Comparison of ENCODE assay signal across 40 cellular contexts in the genomic region with DNA sequence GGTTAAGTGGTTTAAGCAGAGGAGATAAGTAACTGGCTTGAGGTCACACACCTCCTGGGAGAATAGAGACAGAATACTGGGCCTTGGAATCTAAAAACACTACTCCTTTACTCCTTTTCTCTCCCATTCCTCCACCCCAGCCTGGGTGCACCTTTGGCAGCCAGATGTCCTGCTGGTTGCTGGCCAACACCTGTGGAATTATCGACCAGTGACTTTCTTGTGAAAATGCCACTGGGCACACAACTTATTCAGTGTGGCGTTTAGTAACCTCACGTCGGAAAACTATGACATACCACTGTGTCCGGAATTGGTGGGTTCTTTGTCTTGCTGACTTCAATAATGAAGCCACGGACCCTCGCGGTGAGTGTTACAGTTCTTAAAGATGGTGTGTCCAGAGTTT. TPM values are rescaled to one million over a fixed set of nuclear protein-coding genes. Genes with fewer than 3 reads are reported as not detected.
"Had no signal": no experiment of that assay in that cellular context is flagged by ENCODE, and none has a peak within 500 bp of the region (broad histone marks: within the 10 kb centered on the region; RNA-seq: fewer than 3 reads in every experiment).

No MANE protein-coding gene starts in this region.

- H3K4me1 Mint-ChIP-seq: activated naive CD4-positive, alpha-beta T cell treated with anti-CD3 and anti-CD28 coated beads, Interleukin-2, amount 10 ng/mL, durations not matched to agents 7 days and 5 days; activated naive CD4-positive, alpha-beta T cell treated with anti-CD3 and anti-CD28 coated beads, Interleukin-2, amount 50 U/mL, for 24 hours; activated naive CD8-positive, alpha-beta T cell treated with anti-CD3 and anti-CD28 coated beads for 36 hours; activated naive CD8-positive, alpha-beta T cell treated with anti-CD3 and anti-CD28 coated beads, Interleukin-2, amount 10 ng/mL, durations not matched to agents 7 days and 5 days; activated naive CD8-positive, alpha-beta T cell treated with anti-CD3 and anti-CD28 coated beads, Interleukin-2, amount 50 U/mL, for 24 hours; activated T-helper 17 cell treated with anti-CD3 and anti-CD28 coated beads, Interleukin-2, amount 50 U/mL, for 72 hours; central memory CD8-positive, alpha-beta T cell had no signal

- H3K27ac ChIP-seq: adrenal gland, ascending aorta, brain microvascular endothelial cell, breast epithelium, cardiac muscle cell had no signal

- ATAC-seq: activated naive CD4-positive, alpha-beta T cell treated with anti-CD3 and anti-CD28 coated beads, Interleukin-2, amount 50 U/mL, for 72 hours; activated naive CD8-positive, alpha-beta T cell treated with anti-CD3 and anti-CD28 coated beads, Interleukin-2, amount 50 U/mL, for 24 hours; activated T-cell treated with anti-CD3 and anti-CD28 coated beads, Interleukin-2, amount 50 U/mL, for 4 hours; activated T-cell treated with anti-CD3 and anti-CD28 coated beads, Interleukin-2, amount 50 U/mL, for 72 hours; activated T-helper 17 cell treated with anti-CD3 and anti-CD28 coated beads, Interleukin-2, amount 50 U/mL, for 72 hours had no signal

- FAIRE-seq: astrocyte, bronchial epithelial cell had no signal

- H3K36me3 Mint-ChIP-seq: activated naive CD4-positive, alpha-beta T cell treated with anti-CD3 and anti-CD28 coated beads, Interleukin-2, amount 10 ng/mL, durations not matched to agents 7 days and 5 days; activated naive CD4-positive, alpha-beta T cell treated with anti-CD3 and anti-CD28 coated beads, Interleukin-2, amount 50 U/mL, for 24 hours; activated naive CD4-positive, alpha-beta T cell treated with anti-CD3 and anti-CD28 coated beads, Interleukin-2, amount 50 U/mL, for 72 hours; activated naive CD8-positive, alpha-beta T cell; activated naive CD8-positive, alpha-beta T cell treated with anti-CD3 and anti-CD28 coated beads for 36 hours; activated naive CD8-positive, alpha-beta T cell treated with anti-CD3 and anti-CD28 coated beads, Interleukin-2, amount 10 ng/mL, durations not matched to agents 7 days and 5 days; brain had no signal

- H3K27ac Mint-ChIP-seq: activated naive CD4-positive, alpha-beta T cell treated with anti-CD3 and anti-CD28 coated beads for 36 hours; activated naive CD4-positive, alpha-beta T cell treated with anti-CD3 and anti-CD28 coated beads, Interleukin-2, amount 10 ng/mL, durations not matched to agents 7 days and 5 days; activated naive CD4-positive, alpha-beta T cell treated with anti-CD3 and anti-CD28 coated beads, Interleukin-2, amount 50 U/mL, for 24 hours; activated naive CD4-positive, alpha-beta T cell treated with anti-CD3 and anti-CD28 coated beads, Interleukin-2, amount 50 U/mL, for 72 hours; activated naive CD8-positive, alpha-beta T cell; activated naive CD8-positive, alpha-beta T cell treated with anti-CD3 and anti-CD28 coated beads for 36 hours; activated naive CD8-positive, alpha-beta T cell treated with anti-CD3 and anti-CD28 coated beads, Interleukin-2, amount 10 ng/mL, durations not matched to agents 7 days and 5 days; activated naive CD8-positive, alpha-beta T cell treated with anti-CD3 and anti-CD28 coated beads, Interleukin-2, amount 50 U/mL, for 24 hours; activated T-cell treated with anti-CD3 and anti-CD28 coated beads, Interleukin-2, amount 50 U/mL, for 24 hours; activated T-cell treated with anti-CD3 and anti-CD28 coated beads, Interleukin-2, amount 50 U/mL, for 72 hours; activated T-helper 1 cell treated with anti-CD3 and anti-CD28 coated beads, Interleukin-12 subunit alpha, Interleukin-12 subunit beta, Interleukin-2, Interleukin-4 antibody, amounts not matched to agents 30 ng/mL and 10 ng/mL and 1 ng/mL, durations not matched to agents 14 hours and 24 hours and 36 hours; activated T-helper 17 cell treated with anti-CD3 and anti-CD28 coated beads, Interleukin-2, amount 50 U/mL, for 72 hours; activated T-helper 2 cell treated with anti-CD3 and anti-CD28 coated beads, Interferon-gamma antibody, Interleukin-2, Interleukin-4, amounts not matched to agents 10 μg/mL and 5 μg/mL and 100 μg/mL, durations not matched to agents 14 hours and 24 hours and 36 hours; brain had no signal

- H3K27me3 ChIP-seq: adrenal gland, ascending aorta, brain microvascular endothelial cell, breast epithelium, cardiac muscle cell had no signal

- H3K9me3 ChIP-seq: adrenal gland, ascending aorta, breast epithelium had no signal

- H3K27me3 Mint-ChIP-seq: activated naive CD4-positive, alpha-beta T cell treated with anti-CD3 and anti-CD28 coated beads, Interleukin-2, amount 10 ng/mL, durations not matched to agents 7 days and 5 days; activated naive CD4-positive, alpha-beta T cell treated with anti-CD3 and anti-CD28 coated beads, Interleukin-2, amount 50 U/mL, for 24 hours; activated naive CD8-positive, alpha-beta T cell; activated naive CD8-positive, alpha-beta T cell treated with anti-CD3 and anti-CD28 coated beads for 36 hours; activated naive CD8-positive, alpha-beta T cell treated with anti-CD3 and anti-CD28 coated beads, Interleukin-2, amount 10 ng/mL, durations not matched to agents 7 days and 5 days; activated naive CD8-positive, alpha-beta T cell treated with anti-CD3 and anti-CD28 coated beads, Interleukin-2, amount 50 U/mL, for 24 hours; activated T-cell treated with anti-CD3 and anti-CD28 coated beads, Interleukin-2, amount 50 U/mL, for 24 hours; activated T-helper 17 cell treated with anti-CD3 and anti-CD28 coated beads, Interleukin-2, amount 50 U/mL, for 72 hours; brain; central memory CD8-positive, alpha-beta T cell had no signal

- H3K9me3 Mint-ChIP-seq: activated naive CD4-positive, alpha-beta T cell treated with anti-CD3 and anti-CD28 coated beads, Interleukin-2, amount 50 U/mL, for 24 hours; activated naive CD8-positive, alpha-beta T cell treated with anti-CD3 and anti-CD28 coated beads for 36 hours; activated naive CD8-positive, alpha-beta T cell treated with anti-CD3 and anti-CD28 coated beads, Interleukin-2, amount 10 ng/mL, durations not matched to agents 7 days and 5 days had no signal

- DNase-seq: activated effector memory CD4-positive, alpha-beta T cell treated with anti-CD3 and anti-CD28 coated beads, Interleukin-2, amount 50 U/mL, for 16 hours; activated effector memory CD4-positive, alpha-beta T cell treated with Interleukin-2 at 50 U/mL for 16 hours; activated gamma-delta T cell; activated gamma-delta T cell treated with Interleukin-2 at 50 U/mL for 16 hours; activated naive CD4-positive, alpha-beta T cell; activated naive CD4-positive, alpha-beta T cell treated with anti-CD3 and anti-CD28 coated beads for 36 hours; activated naive CD4-positive, alpha-beta T cell treated with anti-CD3 and anti-CD28 coated beads, Interleukin-2, amount 10 ng/mL, durations not matched to agents 7 days and 5 days; activated naive CD4-positive, alpha-beta T cell treated with anti-CD3 and anti-CD28 coated beads, Interleukin-2, amount 50 U/mL, for 16 hours; activated naive CD4-positive, alpha-beta T cell treated with Interleukin-2 at 50 U/mL for 16 hours; activated naive CD8-positive, alpha-beta T cell treated with anti-CD3 and anti-CD28 coated beads for 36 hours; activated naive CD8-positive, alpha-beta T cell treated with anti-CD3 and anti-CD28 coated beads, Interleukin-2, amount 10 ng/mL, durations not matched to agents 7 days and 5 days; activated naive CD8-positive, alpha-beta T cell treated with anti-CD3 and anti-CD28 coated beads, Interleukin-2, amount 50 U/mL, for 24 hours; activated T-cell treated with anti-CD3 and anti-CD28 coated beads, Interleukin-2, amount 50 U/mL, for 1 hour; activated T-cell treated with anti-CD3 and anti-CD28 coated beads, Interleukin-2, amount 50 U/mL, for 24 hours; activated T-cell treated with anti-CD3 and anti-CD28 coated beads, Interleukin-2, amount 50 U/mL, for 4 hours; activated T-cell treated with anti-CD3 and anti-CD28 coated beads, Interleukin-2, amount 50 U/mL, for 48 hours; activated T-cell treated with anti-CD3 and anti-CD28 coated beads, Interleukin-2, amount 50 U/mL, for 72 hours; adrenal gland; amniotic stem cell; amygdala; anterior cingulate cortex; aorta; brain microvascular endothelial cell; caudate nucleus; central memory CD4-positive, alpha-beta T cell; cerebellar nuclear complex had no signal

- H3K36me3 ChIP-seq: adrenal gland, ascending aorta, brain microvascular endothelial cell, breast epithelium, cardiac muscle cell had no signal

- H3K4me3 ChIP-seq: adrenal gland, ascending aorta, breast epithelium, cardiac muscle cell had no signal

- H3K4me3 Mint-ChIP-seq: activated naive CD4-positive, alpha-beta T cell treated with anti-CD3 and anti-CD28 coated beads for 36 hours; activated naive CD4-positive, alpha-beta T cell treated with anti-CD3 and anti-CD28 coated beads, Interleukin-2, amount 10 ng/mL, durations not matched to agents 7 days and 5 days; activated naive CD4-positive, alpha-beta T cell treated with anti-CD3 and anti-CD28 coated beads, Interleukin-2, amount 50 U/mL, for 24 hours; activated naive CD8-positive, alpha-beta T cell; activated naive CD8-positive, alpha-beta T cell treated with anti-CD3 and anti-CD28 coated beads for 36 hours; activated naive CD8-positive, alpha-beta T cell treated with anti-CD3 and anti-CD28 coated beads, Interleukin-2, amount 10 ng/mL, durations not matched to agents 7 days and 5 days; activated naive CD8-positive, alpha-beta T cell treated with anti-CD3 and anti-CD28 coated beads, Interleukin-2, amount 50 U/mL, for 24 hours; activated T-cell treated with anti-CD3 and anti-CD28 coated beads, Interleukin-2, amount 50 U/mL, for 24 hours; activated T-cell treated with anti-CD3 and anti-CD28 coated beads, Interleukin-2, amount 50 U/mL, for 4 hours; activated T-cell treated with anti-CD3 and anti-CD28 coated beads, Interleukin-2, amount 50 U/mL, for 72 hours; activated T-helper 1 cell treated with anti-CD3 and anti-CD28 coated beads, Interleukin-12 subunit alpha, Interleukin-12 subunit beta, Interleukin-2, Interleukin-4 antibody, amounts not matched to agents 30 ng/mL and 10 ng/mL and 1 ng/mL, durations not matched to agents 14 hours and 24 hours and 36 hours; activated T-helper 17 cell treated with anti-CD3 and anti-CD28 coated beads, Interleukin-2, amount 50 U/mL, for 72 hours; brain; central memory CD8-positive, alpha-beta T cell had no signal

- H3K4me1 ChIP-seq: ascending aorta had no signal

RNA-seq across cellular contexts. Expression of a gene that starts 26.4 kb away (rescaled TPM):
- total RNA-seq: activated naive CD4-positive, alpha-beta T cell treated with anti-CD3 and anti-CD28 coated beads for 36 hours; activated naive CD4-positive, alpha-beta T cell treated with anti-CD3 and anti-CD28 coated beads, Interleukin-2, amount 50 U/mL, for 72 hours; activated naive CD8-positive, alpha-beta T cell treated with anti-CD3 and anti-CD28 coated beads for 36 hours; activated naive CD8-positive, alpha-beta T cell treated with anti-CD3 and anti-CD28 coated beads, Interleukin-2, amount 10 ng/mL, durations not matched to agents 7 days and 5 days; activated T-cell treated with anti-CD3 and anti-CD28 coated beads, Interleukin-2, amount 50 U/mL, for 4 hours; activated T-cell treated with anti-CD3 and anti-CD28 coated beads, Interleukin-2, amount 50 U/mL, for 72 hours; activated T-helper 1 cell treated with anti-CD3 and anti-CD28 coated beads, Interleukin-12 subunit alpha, Interleukin-12 subunit beta, Interleukin-2, Interleukin-4 antibody, amounts not matched to agents 30 ng/mL and 10 ng/mL and 1 ng/mL, durations not matched to agents 14 hours and 24 hours and 36 hours; activated T-helper 17 cell treated with anti-CD3 and anti-CD28 coated beads, Interleukin-2, amount 50 U/mL, for 72 hours; activated T-helper 2 cell treated with anti-CD3 and anti-CD28 coated beads, Interferon-gamma antibody, Interleukin-2, Interleukin-4, amounts not matched to agents 10 μg/mL and 5 μg/mL and 100 μg/mL, durations not matched to agents 14 hours and 24 hours and 36 hours; ascending aorta; chondrocyte had no signal
- polyA plus RNA-seq: cardiac muscle cell had no signal

RNA-seq across cellular contexts. Expression of a gene that starts 30.2 kb away (rescaled TPM):
- total RNA-seq: activated naive CD4-positive, alpha-beta T cell treated with anti-CD3 and anti-CD28 coated beads for 36 hours; activated naive CD4-positive, alpha-beta T cell treated with anti-CD3 and anti-CD28 coated beads, Interleukin-2, amount 50 U/mL, for 72 hours; activated naive CD8-positive, alpha-beta T cell treated with anti-CD3 and anti-CD28 coated beads for 36 hours; activated naive CD8-positive, alpha-beta T cell treated with anti-CD3 and anti-CD28 coated beads, Interleukin-2, amount 10 ng/mL, durations not matched to agents 7 days and 5 days; activated T-cell treated with anti-CD3 and anti-CD28 coated beads, Interleukin-2, amount 50 U/mL, for 4 hours; activated T-cell treated with anti-CD3 and anti-CD28 coated beads, Interleukin-2, amount 50 U/mL, for 72 hours; activated T-helper 1 cell treated with anti-CD3 and anti-CD28 coated beads, Interleukin-12 subunit alpha, Interleukin-12 subunit beta, Interleukin-2, Interleukin-4 antibody, amounts not matched to agents 30 ng/mL and 10 ng/mL and 1 ng/mL, durations not matched to agents 14 hours and 24 hours and 36 hours; activated T-helper 17 cell treated with anti-CD3 and anti-CD28 coated beads, Interleukin-2, amount 50 U/mL, for 72 hours; activated T-helper 2 cell treated with anti-CD3 and anti-CD28 coated beads, Interferon-gamma antibody, Interleukin-2, Interleukin-4, amounts not matched to agents 10 μg/mL and 5 μg/mL and 100 μg/mL, durations not matched to agents 14 hours and 24 hours and 36 hours; chondrocyte had no signal
- polyA plus RNA-seq: aorta, cardiac muscle cell had no signal
